24 cellular contexts compared by ENCODE assay signal in genomic region chr14:31763041-31763440, GRCh38.
"Had no signal": no experiment of that assay in that cellular context is flagged by ENCODE, and none has a peak within 500 bp of the region (broad histone marks: within the 10 kb centered on the region; RNA-seq: fewer than 3 reads in every experiment).

No MANE protein-coding gene starts in this region.

- H3K27ac Mint-ChIP-seq: immature natural killer cell; mesothelial cell of epicardium; naive thymus-derived CD4-positive, alpha-beta T cell; natural killer cell treated with Interleukin-12 subunit alpha and Interleukin-12 subunit beta and Interleukin-15 and Interleukin-18, amount 100 ng/mL, for 72 hours; progenitor cell of endocrine pancreas; stimulated activated effector memory CD8-positive, alpha-beta T cell treated with anti-CD3 and anti-CD28 coated beads, Interleukin-12 subunit alpha, Interleukin-12 subunit beta, amount 100 ng/mL, for 72 hours; stimulated activated naive CD8-positive, alpha-beta T cell treated with anti-CD3 and anti-CD28 coated beads, Interleukin-15, Interleukin-2, amounts not matched to agents 100 ng/mL and 50 ng/mL, for 24 hours; type B pancreatic cell had no signal

- ATAC-seq: naive thymus-derived CD4-positive, alpha-beta T cell; natural killer cell treated with Interleukin-12 subunit alpha and Interleukin-12 subunit beta and Interleukin-15 and Interleukin-18, amount 100 ng/mL, for 72 hours; sciatic nerve; stimulated activated effector memory CD8-positive, alpha-beta T cell treated with anti-CD3 and anti-CD28 coated beads, Interleukin-12 subunit alpha, Interleukin-12 subunit beta, amount 100 ng/mL, for 72 hours had no signal

- DNase-seq: hypothalamus; immature natural killer cell; kidney; left ventricle myocardium inferior; mesendoderm; naive thymus-derived CD4-positive, alpha-beta T cell; ovary; spleen; stimulated activated CD4-positive, alpha-beta T cell treated with anti-CD3 and anti-CD28 coated beads, Interleukin-4, amount 100 ng/mL, for 24 hours; stimulated activated naive CD4-positive, alpha-beta T cell; tibial artery; uterus had no signal

- H3K36me3 ChIP-seq: left ventricle myocardium inferior, ovary, right atrium auricular region, spleen, suprapubic skin, thoracic aorta, tibial artery, uterus had no signal

- H3K4me3 Mint-ChIP-seq: immature natural killer cell; mesothelial cell of epicardium; naive thymus-derived CD4-positive, alpha-beta T cell; natural killer cell treated with Interleukin-12 subunit alpha and Interleukin-12 subunit beta and Interleukin-15 and Interleukin-18, amount 100 ng/mL, for 72 hours; stimulated activated effector memory CD8-positive, alpha-beta T cell treated with anti-CD3 and anti-CD28 coated beads, Interleukin-12 subunit alpha, Interleukin-12 subunit beta, amount 100 ng/mL, for 72 hours; stimulated activated naive CD8-positive, alpha-beta T cell treated with anti-CD3 and anti-CD28 coated beads, Interleukin-15, Interleukin-2, amounts not matched to agents 100 ng/mL and 50 ng/mL, for 24 hours; type B pancreatic cell had no signal

- H3K4me1 Mint-ChIP-seq: immature natural killer cell; naive thymus-derived CD4-positive, alpha-beta T cell; stimulated activated effector memory CD8-positive, alpha-beta T cell treated with anti-CD3 and anti-CD28 coated beads, Interleukin-12 subunit alpha, Interleukin-12 subunit beta, amount 100 ng/mL, for 72 hours had no signal

- H3K9me3 Mint-ChIP-seq: mesothelial cell of epicardium; natural killer cell treated with Interleukin-12 subunit alpha and Interleukin-12 subunit beta and Interleukin-15 and Interleukin-18, amount 100 ng/mL, for 72 hours; stimulated activated effector memory CD8-positive, alpha-beta T cell treated with anti-CD3 and anti-CD28 coated beads, Interleukin-12 subunit alpha, Interleukin-12 subunit beta, amount 100 ng/mL, for 72 hours; stimulated activated naive CD8-positive, alpha-beta T cell treated with anti-CD3 and anti-CD28 coated beads, Interleukin-15, Interleukin-2, amounts not matched to agents 100 ng/mL and 50 ng/mL, for 24 hours; type B pancreatic cell had no signal

- H3K9me3 ChIP-seq: left ventricle myocardium inferior, ovary, right atrium auricular region, spleen, suprapubic skin, thoracic aorta, tibial artery, uterus had no signal

- H3K27me3 ChIP-seq: ovary, right atrium auricular region, spleen, suprapubic skin, tibial artery, uterus had no signal

- H3K4me1 ChIP-seq: left ventricle myocardium inferior, right atrium auricular region, spleen, suprapubic skin, tibial artery, uterus had no signal

- H3K4me3 ChIP-seq: left ventricle myocardium inferior, lung, ovary, right atrium auricular region, skin epidermis, spleen, suprapubic skin, thoracic aorta, tibial artery, uterus had no signal

- H3K36me3 Mint-ChIP-seq: mesothelial cell of epicardium; natural killer cell treated with Interleukin-12 subunit alpha and Interleukin-12 subunit beta and Interleukin-15 and Interleukin-18, amount 100 ng/mL, for 72 hours; stimulated activated effector memory CD8-positive, alpha-beta T cell treated with anti-CD3 and anti-CD28 coated beads, Interleukin-12 subunit alpha, Interleukin-12 subunit beta, amount 100 ng/mL, for 72 hours; type B pancreatic cell had no signal

- H3K27ac ChIP-seq: left ventricle myocardium inferior, ovary, right atrium auricular region, skin epidermis, spleen, suprapubic skin, thoracic aorta, tibial artery, uterus had no signal

- H3K27me3 Mint-ChIP-seq: naive thymus-derived CD4-positive, alpha-beta T cell; natural killer cell treated with Interleukin-12 subunit alpha and Interleukin-12 subunit beta and Interleukin-15 and Interleukin-18, amount 100 ng/mL, for 72 hours; progenitor cell of endocrine pancreas; stimulated activated naive CD8-positive, alpha-beta T cell treated with anti-CD3 and anti-CD28 coated beads, Interleukin-15, Interleukin-2, amounts not matched to agents 100 ng/mL and 50 ng/mL, for 24 hours; type B pancreatic cell had no signal
